ENCODE assay signal across 8 cellular contexts in genomic region chr19:4064551-4065260, GRCh38. TPM values are rescaled to one million over a fixed set of nuclear protein-coding genes. Genes with fewer than 3 reads are reported as not detected.
A peak's percentile ranks its signal among the peaks of the same experiment; 100 is the strongest.
DNase-seq lines count a peak whose midpoint lies in the region; ATAC-seq and TF ChIP-seq lines count a peak whose summit lies in the region.

No MANE protein-coding gene starts in this region.

- peak; percentile 1 for ATAC-seq in omental fat pad (ENCODE audit: low FRiP score)

- TF ChIP-seq CTCF in MM.1S (IDR thresholded peaks at IDR 0.05; ENCODE audit: low read length) (no peak), omental fat pad (IDR thresholded peaks at IDR 0.05) (no peak)

- H3K79me2 ChIP-seq in MM.1S (ENCODE audit: low read length) = peaks cover 54% of the 10 kb centered on the region

- H2AFZ ChIP-seq in MM.1S (ENCODE audit: low read length) = no peak overlapping the region

- H3K4me3 ChIP-seq in MM.1S (ENCODE audit: low read length) = peak overlapping the region; percentile 86

- intact Hi-C loops in head of caudate nucleus (cut with DNase I) = loop anchor here (2.0 to 5.0 kb wide), 3 partner anchors 58 to 77 kb away; partner anchors contain the start of genes EEF2, MAP2K2 and PIAS4

- H3K27ac Mint-ChIP-seq in activated naive CD4-positive, alpha-beta T cell treated with anti-CD3 and anti-CD28 coated beads, Interleukin-2, amount 10 ng/mL, durations not matched to agents 7 days and 5 days = peak overlapping the region; percentile 65

- no peaks in the 10 kb centered on the region for H3K9me2 ChIP-seq in MM.1S (replicated peaks; ENCODE audit: insufficient read depth, low read length)

- peak overlapping the region; percentile 97 for H3K4me2 ChIP-seq in MM.1S (ENCODE audit: low read depth, low read length)

- H3K36me3 ChIP-seq in MM.1S (replicated peaks; ENCODE audit: insufficient read depth, low read length) = no peaks in the 10 kb centered on the region

- peak overlapping the region; percentile 84 for H3K9ac ChIP-seq in MM.1S (ENCODE audit: low read length)

- no peaks in the 10 kb centered on the region for H3K9me3 Mint-ChIP-seq in activated naive CD4-positive, alpha-beta T cell treated with anti-CD3 and anti-CD28 coated beads, Interleukin-2, amount 10 ng/mL, durations not matched to agents 7 days and 5 days

- H3K36me3 Mint-ChIP-seq in activated naive CD4-positive, alpha-beta T cell treated with anti-CD3 and anti-CD28 coated beads, Interleukin-2, amount 10 ng/mL, durations not matched to agents 7 days and 5 days = peaks cover 6% of the 10 kb centered on the region

- peak overlapping the region; percentile 12; the same call in 1 of the 2 replicates for H3K27ac ChIP-seq in MM.1S (ENCODE audit: low read length)

- no peaks in the 10 kb centered on the region for H3K9me3 ChIP-seq in MM.1S (replicated peaks; ENCODE audit: insufficient read depth, low read length)

- CTCF ChIA-PET in activated naive CD4-positive, alpha-beta T cell treated with anti-CD3 and anti-CD28 coated beads, Interleukin-2, amount 10 ng/mL, durations not matched to agents 7 days and 5 days (lab: Charles Lee) = interaction anchor here (0.7 kb wide), 1 partner anchor 76 kb away, joined by 4 read pairs; no protein-coding TSS in a partner anchor

- peak overlapping the region; percentile 77 for H3K4me3 Mint-ChIP-seq in activated naive CD4-positive, alpha-beta T cell treated with anti-CD3 and anti-CD28 coated beads, Interleukin-2, amount 10 ng/mL, durations not matched to agents 7 days and 5 days

- H3K27me3 ChIP-seq in MM.1S (replicated peaks; ENCODE audit: insufficient read depth, low read length) = peaks cover 22% of the 10 kb centered on the region

- H3K27me3 Mint-ChIP-seq in activated naive CD4-positive, alpha-beta T cell treated with anti-CD3 and anti-CD28 coated beads, Interleukin-2, amount 10 ng/mL, durations not matched to agents 7 days and 5 days = peaks cover 3% of the 10 kb centered on the region

- H3K4me1 Mint-ChIP-seq in activated naive CD4-positive, alpha-beta T cell treated with anti-CD3 and anti-CD28 coated beads, Interleukin-2, amount 10 ng/mL, durations not matched to agents 7 days and 5 days = peaks cover 36% of the 10 kb centered on the region

- peaks cover 7% of the 10 kb centered on the region for H3F3A ChIP-seq in MM.1S (ENCODE audit: insufficient read depth, low read length)

- H4K20me1 ChIP-seq in MM.1S (ENCODE audit: insufficient read depth, low read length) = peaks cover 36% of the 10 kb centered on the region

- H3K4me1 ChIP-seq in MM.1S (ENCODE audit: low read length) = peaks cover 10% of the 10 kb centered on the region

- peak; percentile 59 for DNase-seq in activated T-cell treated with anti-CD3 and anti-CD28 coated beads, Interleukin-2, amount 50 U/mL, for 1 hour
- DNase-seq in activated T-cell treated with anti-CD3 and anti-CD28 coated beads for 4 hours = no peak
- DNase-seq in MM.1S = no peak
- peak; percentile 64 for DNase-seq in activated naive CD4-positive, alpha-beta T cell treated with anti-CD3 and anti-CD28 coated beads, Interleukin-2, amount 10 ng/mL, durations not matched to agents 7 days and 5 days
- DNase-seq in head of caudate nucleus = peak; percentile 40 to 91 (median 75)
- DNase-seq in omental fat pad (ENCODE audit: low spot score) = no peak
- DNase-seq in SW480 (ENCODE audit: low spot score) = no peak
- DNase-seq in NCI-H510A treated with DMSO at 0.1 percent for 48 hours (lab: John Stamatoyannopoulos, UW) = no peak

RNA-seq across cellular contexts. Expression of gene ZBTB7A, which starts 2.0 kb away (rescaled TPM):
- total RNA-seq in omental fat pad = 10 to 100 TPM; 33.3 to 53.3 (median 38.4) TPM

RNA-seq across cellular contexts. Expression of gene PIAS4, which starts 57.2 kb away (rescaled TPM):
- 10 to 100 TPM; 10.6 to 21.6 (median 11.2) TPM for total RNA-seq in omental fat pad

RNA-seq across cellular contexts. Expression of gene MAP2K2, which starts 59.2 kb away (rescaled TPM):
- total RNA-seq in omental fat pad = 10 to 100 TPM; 47.4 to 65.2 (median 61.4) TPM

Comparison
In these comparisons a context has a peak if more than half of its experiments do, and no peak if none do; other contexts are left out.
1. DNase-seq: peak in activated T-cell treated with anti-CD3 and anti-CD28 coated beads, Interleukin-2, amount 50 U/mL, for 1 hour (single experiment), activated naive CD4-positive, alpha-beta T cell treated with anti-CD3 and anti-CD28 coated beads, Interleukin-2, amount 10 ng/mL, durations not matched to agents 7 days and 5 days (single experiment) and head of caudate nucleus (42 of 42); none in activated T-cell treated with anti-CD3 and anti-CD28 coated beads for 4 hours (single experiment), MM.1S (single experiment), omental fat pad (single experiment), SW480 (single experiment) and NCI-H510A treated with DMSO at 0.1 percent for 48 hours (single experiment).